Comparison of ENCODE assay signal across 25 cellular contexts in genomic region chr22:33835196-33835788, GRCh38.
DNase-seq lines count a peak whose midpoint lies in the region; ATAC-seq and TF ChIP-seq lines count a peak whose summit lies in the region.
"Had no signal": no experiment of that assay in that cellular context is flagged by ENCODE, and none has a peak within 500 bp of the region (broad histone marks: within the 10 kb centered on the region; RNA-seq: fewer than 3 reads in every experiment).

No MANE protein-coding gene starts in this region.

- no peaks in the 10 kb centered on the region for H3K36me3 ChIP-seq in iPS-15b (ENCODE audit: control insufficient read depth, insufficient read depth, low read length)
- H3K36me3 ChIP-seq: gastroesophageal sphincter had no signal

- H3K9me3 Mint-ChIP-seq in activated T-cell treated with anti-CD3 and anti-CD28 coated beads, Interleukin-2, amount 50 U/mL, for 72 hours = no peaks in the 10 kb centered on the region
- H3K9me3 Mint-ChIP-seq in type B pancreatic cell = peaks cover 5% of the 10 kb centered on the region
- H3K9me3 Mint-ChIP-seq: activated naive CD4-positive, alpha-beta T cell treated with anti-CD3 and anti-CD28 coated beads for 36 hours; memory B cell; naive B cell had no signal

- DNase-seq in NCI-H345 (lab: John Stamatoyannopoulos, UW) = peak; percentile 4
- DNase-seq in NCI-H345 treated with DMSO at 0.1 percent for 48 hours (lab: John Stamatoyannopoulos, UW; ENCODE audit: unreplicated experiment) = no peak
- peak; percentile 71 for DNase-seq in NCI-H82 (lab: John Stamatoyannopoulos, UW)
- peak; percentile 9 for DNase-seq in retinal pigment epithelial cell (ENCODE audit: low read depth)
- no peak for DNase-seq in activated T-cell treated with anti-CD3 and anti-CD28 coated beads, Interleukin-2, amount 50 U/mL, for 72 hours
- DNase-seq in type B pancreatic cell (ENCODE audit: extremely low spot score, unreplicated experiment) = no peak
- no peak for DNase-seq in GM20000 (ENCODE audit: low spot score)
- DNase-seq: activated CD4-positive, alpha-beta T cell treated with anti-CD3 and anti-CD28 coated beads for 48 hours; activated naive CD4-positive, alpha-beta T cell treated with anti-CD3 and anti-CD28 coated beads for 36 hours; activated T-cell treated with anti-CD3 and anti-CD28 coated beads, Interleukin-2, amount 50 U/mL, for 48 hours; amygdala; CD8-positive, alpha-beta memory T cell; GOT3; kidney glomerular epithelial cell; naive B cell; NCI-H526 treated with DMSO at 0.1 percent for 48 hours; retina; stimulated activated CD4-positive, alpha-beta T cell treated with anti-CD3 and anti-CD28 coated beads, Interleukin-4, amount 100 ng/mL, for 4 hours; stimulated activated naive CD4-positive, alpha-beta T cell; testis had no signal

- H3K9ac ChIP-seq in iPS-15b (ENCODE audit: low read depth, low read length) = peak overlapping the region; percentile 3

- H3K27me3 ChIP-seq in iPS-15b (ENCODE audit: control insufficient read depth, insufficient read depth, low read length) = no peaks in the 10 kb centered on the region
- H3K27me3 ChIP-seq: gastroesophageal sphincter, testis had no signal

- H3K4me3 Mint-ChIP-seq in activated T-cell treated with anti-CD3 and anti-CD28 coated beads, Interleukin-2, amount 50 U/mL, for 72 hours = no peak overlapping the region
- no peak overlapping the region for H3K4me3 Mint-ChIP-seq in type B pancreatic cell
- H3K4me3 Mint-ChIP-seq: activated naive CD4-positive, alpha-beta T cell treated with anti-CD3 and anti-CD28 coated beads for 36 hours; B cell; CD8-positive, alpha-beta memory T cell; memory B cell; naive B cell had no signal

- no peak overlapping the region for H3K27ac Mint-ChIP-seq in activated T-cell treated with anti-CD3 and anti-CD28 coated beads, Interleukin-2, amount 50 U/mL, for 72 hours
- H3K27ac Mint-ChIP-seq in type B pancreatic cell = no peak overlapping the region
- H3K27ac Mint-ChIP-seq: activated naive CD4-positive, alpha-beta T cell treated with anti-CD3 and anti-CD28 coated beads for 36 hours; B cell; CD8-positive, alpha-beta memory T cell; memory B cell; naive B cell had no signal

- H3K36me3 Mint-ChIP-seq in activated T-cell treated with anti-CD3 and anti-CD28 coated beads, Interleukin-2, amount 50 U/mL, for 72 hours (ENCODE audit: insufficient read depth in 2 of 2) = no peaks in the 10 kb centered on the region
- H3K36me3 Mint-ChIP-seq in type B pancreatic cell = no peaks in the 10 kb centered on the region
- H3K36me3 Mint-ChIP-seq: CD8-positive, alpha-beta memory T cell; memory B cell; naive B cell had no signal

- no peak for ATAC-seq in activated T-cell treated with anti-CD3 and anti-CD28 coated beads, Interleukin-2, amount 50 U/mL, for 72 hours (replicated peaks in 1 of 2)
- ATAC-seq: gastroesophageal sphincter, SK-N-SH treated with all-trans-retinoic acid at 6 μM for 48 hours had no signal

- no peaks in the 10 kb centered on the region for H3K4me1 Mint-ChIP-seq in activated T-cell treated with anti-CD3 and anti-CD28 coated beads, Interleukin-2, amount 50 U/mL, for 72 hours (ENCODE audit: low read depth)
- peaks cover 43% of the 10 kb centered on the region for H3K4me1 Mint-ChIP-seq in type B pancreatic cell (ENCODE audit: unreplicated experiment)
- H3K4me1 Mint-ChIP-seq: CD8-positive, alpha-beta memory T cell; memory B cell had no signal

- TF ChIP-seq CTCF in retinal pigment epithelial cell (conservative IDR thresholded peaks at IDR 0.05; ENCODE audit: low read depth, low read length) (no peak), type B pancreatic cell (conservative IDR thresholded peaks at IDR 0.05) (no peak), GM20000 (IDR thresholded peaks at IDR 0.05; ENCODE audit: extremely low read depth, missing control alignments) (no peak)

- H3K4me3 ChIP-seq in iPS-15b (ENCODE audit: low read depth, low read length) (no peak overlapping the region), retinal pigment epithelial cell (ENCODE audit: low read length) (no peak overlapping the region)
- H3K4me3 ChIP-seq: gastroesophageal sphincter, testis had no signal

- no peaks in the 10 kb centered on the region for H3K27me3 Mint-ChIP-seq in activated T-cell treated with anti-CD3 and anti-CD28 coated beads, Interleukin-2, amount 50 U/mL, for 72 hours (ENCODE audit: low read depth)
- H3K27me3 Mint-ChIP-seq in type B pancreatic cell = no peaks in the 10 kb centered on the region
- H3K27me3 Mint-ChIP-seq: B cell, memory B cell, naive B cell had no signal

- H3K4me1 ChIP-seq in iPS-15b (ENCODE audit: control insufficient read depth, insufficient read depth, low read length) = peaks cover 41% of the 10 kb centered on the region
- H3K4me1 ChIP-seq: testis had no signal

- no peaks in the 10 kb centered on the region for H3K9me3 ChIP-seq in iPS-15b (ENCODE audit: control insufficient read depth, insufficient read depth, low read length)
- H3K9me3 ChIP-seq: gastroesophageal sphincter, testis had no signal

Comparison
In these comparisons a context has a peak if more than half of its experiments do, and no peak if none do; other contexts are left out.
1. DNase-seq: peak in NCI-H345 (single experiment), NCI-H82 (single experiment) and retinal pigment epithelial cell (single experiment); none in NCI-H345 treated with DMSO at 0.1 percent for 48 hours (single experiment), activated T-cell treated with anti-CD3 and anti-CD28 coated beads, Interleukin-2, amount 50 U/mL, for 72 hours (0 of 2), type B pancreatic cell (single experiment) and GM20000 (single experiment).